Comparison of ENCODE assay signal across 8 cellular contexts in genomic region chr4:164193676-164194075, GRCh38.
"Had no signal": no experiment of that assay in that cellular context is flagged by ENCODE, and none has a peak within 500 bp of the region (broad histone marks: within the 10 kb centered on the region; RNA-seq: fewer than 3 reads in every experiment).

No MANE protein-coding gene starts in this region.

- H3K36me3 Mint-ChIP-seq: IgD-negative memory B cell had no signal

- H3K27ac Mint-ChIP-seq: HFFc6, IgD-negative memory B cell had no signal

- H3K27ac ChIP-seq: GM23248, HL-60 had no signal

- H3K36me3 ChIP-seq: HAP-1 had no signal

- DNase-seq: GM23248, GOT3, H7, HFFc6, KBM-7 had no signal

- H3K4me1 Mint-ChIP-seq: IgD-negative memory B cell had no signal

- H3K4me3 ChIP-seq: GM23248, HAP-1 had no signal

- H3K4me1 ChIP-seq: HAP-1 had no signal

- H3K27me3 Mint-ChIP-seq: IgD-negative memory B cell had no signal

- H3K9me3 ChIP-seq: HAP-1 had no signal

- H3K4me3 Mint-ChIP-seq: HFFc6, IgD-negative memory B cell had no signal
